Comparison of ENCODE assay signal across 18 cellular contexts in the genomic region with DNA sequence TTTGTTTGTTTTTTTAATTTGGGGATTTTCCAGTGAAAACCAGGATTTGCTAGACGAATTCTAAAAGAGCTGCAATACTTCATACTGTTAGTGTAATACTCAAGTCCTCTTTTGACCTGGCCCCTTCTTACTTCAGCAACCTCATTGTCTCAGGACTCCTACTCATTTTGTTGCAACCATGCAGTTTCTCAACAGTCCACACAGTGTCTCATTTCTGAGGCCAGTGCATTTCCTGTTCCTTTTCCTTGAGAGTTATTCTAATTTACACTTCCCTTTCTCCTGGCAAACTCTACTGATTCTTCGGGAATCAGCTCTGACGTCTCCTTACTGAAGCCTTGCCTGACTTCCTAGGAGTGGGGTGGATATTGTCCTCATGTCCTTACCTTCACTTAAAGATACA. TPM values are rescaled to one million over a fixed set of nuclear protein-coding genes. Genes with fewer than 3 reads are reported as not detected.
DNase-seq lines count a peak whose midpoint lies in the region; ATAC-seq and TF ChIP-seq lines count a peak whose summit lies in the region.
"Had no signal": no experiment of that assay in that cellular context is flagged by ENCODE, and none has a peak within 500 bp of the region (broad histone marks: within the 10 kb centered on the region; RNA-seq: fewer than 3 reads in every experiment).

No MANE protein-coding gene starts in this region.

- no peaks in the 10 kb centered on the region for H3K27me3 Mint-ChIP-seq in activated CD8-positive, alpha-beta memory T cell treated with anti-CD3 and anti-CD28 coated beads, Interleukin-2, amount 10 ng/mL, durations not matched to agents 7 days and 5 days
- H3K27me3 Mint-ChIP-seq: stimulated activated naive CD8-positive, alpha-beta T cell treated with anti-CD3 and anti-CD28 coated beads, Interleukin-15, Interleukin-2, amounts not matched to agents 100 ng/mL and 50 ng/mL, for 24 hours had no signal

- H3K9me3 Mint-ChIP-seq in stimulated activated effector memory CD8-positive, alpha-beta T cell treated with anti-CD3 and anti-CD28 coated beads, Interleukin-12 subunit alpha, Interleukin-12 subunit beta, amount 100 ng/mL, for 72 hours = no peaks in the 10 kb centered on the region
- no peaks in the 10 kb centered on the region for H3K9me3 Mint-ChIP-seq in activated CD8-positive, alpha-beta memory T cell treated with anti-CD3 and anti-CD28 coated beads, Interleukin-2, amount 10 ng/mL, durations not matched to agents 7 days and 5 days (ENCODE audit: low read depth)
- H3K9me3 Mint-ChIP-seq: stimulated activated naive CD8-positive, alpha-beta T cell treated with anti-CD3 and anti-CD28 coated beads, Interleukin-15, Interleukin-2, amounts not matched to agents 100 ng/mL and 50 ng/mL, for 24 hours; T-helper 2 cell treated with Interferon-gamma antibody and Interleukin-4, amounts not matched to agents 5 μg/mL and 100 μg/mL, for 36 hours had no signal

- no peak for TF ChIP-seq EP300 in stomach (IDR thresholded peaks at IDR 0.05)

- intact Hi-C loops in right cardiac atrium (cut with DNase I) (no loop called here), cardiac septum (cut with DNase I) (no loop called here), stomach (cut with DNase I; ENCODE audit: low total_unique reads) (no loop called here)

- DNase-seq in right cardiac atrium (no peak), cardiac septum (ENCODE audit: low spot score) (no peak), RWPE2 (ENCODE audit: low spot score) (no peak), fibroblast of the aortic adventitia (ENCODE audit: low read depth) (peak; percentile 25), stomach (no peak), NCI-H748 (lab: John Stamatoyannopoulos, UW; ENCODE audit: unreplicated experiment) (no peak)
- no peak for DNase-seq in stimulated activated effector memory CD8-positive, alpha-beta T cell treated with anti-CD3 and anti-CD28 coated beads, Interleukin-12 subunit alpha, Interleukin-12 subunit beta, amount 100 ng/mL, for 72 hours (ENCODE audit: low spot score in 2 of 2)
- no peak for DNase-seq in activated CD8-positive, alpha-beta memory T cell treated with anti-CD3 and anti-CD28 coated beads, Interleukin-2, amount 10 ng/mL, durations not matched to agents 7 days and 5 days
- DNase-seq: activated CD4-positive, alpha-beta T cell treated with anti-CD3 and anti-CD28 coated beads, Interleukin-2, amount 50 U/mL, for 1 hour; activated gamma-delta T cell; DMS79 treated with DMSO at 0.1 percent for 48 hours; GOT3; psoas muscle; stimulated activated CD4-positive, alpha-beta T cell treated with anti-CD3 and anti-CD28 coated beads, Interleukin-4, amount 100 ng/mL, for 4 hours had no signal

- H3K4me3 Mint-ChIP-seq in stimulated activated effector memory CD8-positive, alpha-beta T cell treated with anti-CD3 and anti-CD28 coated beads, Interleukin-12 subunit alpha, Interleukin-12 subunit beta, amount 100 ng/mL, for 72 hours = no peak overlapping the region
- H3K4me3 Mint-ChIP-seq in activated CD8-positive, alpha-beta memory T cell treated with anti-CD3 and anti-CD28 coated beads, Interleukin-2, amount 10 ng/mL, durations not matched to agents 7 days and 5 days = no peak overlapping the region
- H3K4me3 Mint-ChIP-seq: stimulated activated naive CD8-positive, alpha-beta T cell treated with anti-CD3 and anti-CD28 coated beads, Interleukin-15, Interleukin-2, amounts not matched to agents 100 ng/mL and 50 ng/mL, for 24 hours; T-helper 2 cell treated with Interferon-gamma antibody and Interleukin-4, amounts not matched to agents 5 μg/mL and 100 μg/mL, for 36 hours had no signal

- H3K36me3 Mint-ChIP-seq in stimulated activated effector memory CD8-positive, alpha-beta T cell treated with anti-CD3 and anti-CD28 coated beads, Interleukin-12 subunit alpha, Interleukin-12 subunit beta, amount 100 ng/mL, for 72 hours = peaks cover 88% of the 10 kb centered on the region
- H3K36me3 Mint-ChIP-seq in activated CD8-positive, alpha-beta memory T cell treated with anti-CD3 and anti-CD28 coated beads, Interleukin-2, amount 10 ng/mL, durations not matched to agents 7 days and 5 days = peaks cover 27% of the 10 kb centered on the region

- H3K4me1 ChIP-seq in right cardiac atrium (ENCODE audit: control insufficient read depth, insufficient read depth, low read length) (no peaks in the 10 kb centered on the region), RWPE2 (ENCODE audit: insufficient read depth, poor library complexity, severe bottlenecking) (no peaks in the 10 kb centered on the region), stomach (no peaks in the 10 kb centered on the region)
- H3K4me1 ChIP-seq: psoas muscle had no signal

- TF ChIP-seq POLR2A in stomach (IDR thresholded peaks at IDR 0.05) = no peak

- H3K27me3 ChIP-seq in right cardiac atrium (ENCODE audit: control insufficient read depth, insufficient read depth) (no peaks in the 10 kb centered on the region), RWPE2 (ENCODE audit: insufficient read depth, poor library complexity, severe bottlenecking) (no peaks in the 10 kb centered on the region), stomach (no peaks in the 10 kb centered on the region)

- H3K27ac ChIP-seq in right cardiac atrium (ENCODE audit: low read length) = no peak overlapping the region
- H3K27ac ChIP-seq in RWPE2 (ENCODE audit: poor library complexity, severe bottlenecking) = no peak overlapping the region
- no peak overlapping the region for H3K27ac ChIP-seq in stomach
- H3K27ac ChIP-seq: PC-9, psoas muscle had no signal

- no peak for TF ChIP-seq CTCF in RWPE2 (IDR thresholded peaks at IDR 0.05; ENCODE audit: poor library complexity, severe bottlenecking)
- TF ChIP-seq CTCF in fibroblast of the aortic adventitia (IDR thresholded peaks at IDR 0.05; ENCODE audit: insufficient read depth, low read length) = no peak
- TF ChIP-seq CTCF in stomach (IDR thresholded peaks at IDR 0.05) = no peak

- no peaks in the 10 kb centered on the region for H3K9me3 ChIP-seq in right cardiac atrium (ENCODE audit: control insufficient read depth, low read length)
- no peaks in the 10 kb centered on the region for H3K9me3 ChIP-seq in RWPE2 (ENCODE audit: severe bottlenecking)
- H3K9me3 ChIP-seq in stomach = no peaks in the 10 kb centered on the region
- H3K9me3 ChIP-seq: psoas muscle had no signal

- H3K36me3 ChIP-seq in RWPE2 (ENCODE audit: low read depth) (peaks cover 11% of the 10 kb centered on the region), stomach (peaks cover 20 to 84% (median 78%) of the 10 kb centered on the region in 4 donors)

- no peak overlapping the region for H3K4me3 ChIP-seq in right cardiac atrium (ENCODE audit: low read length)
- H3K4me3 ChIP-seq in RWPE2 (ENCODE audit: severe bottlenecking) = no peak overlapping the region
- no peak overlapping the region for H3K4me3 ChIP-seq in fibroblast of the aortic adventitia (ENCODE audit: low read depth, low read length)
- no peak overlapping the region for H3K4me3 ChIP-seq in stomach
- H3K4me3 ChIP-seq: GM12878, PC-9, psoas muscle had no signal

- peak overlapping the region; percentile 27 for H3K27ac Mint-ChIP-seq in stimulated activated effector memory CD8-positive, alpha-beta T cell treated with anti-CD3 and anti-CD28 coated beads, Interleukin-12 subunit alpha, Interleukin-12 subunit beta, amount 100 ng/mL, for 72 hours
- no peak overlapping the region for H3K27ac Mint-ChIP-seq in activated CD8-positive, alpha-beta memory T cell treated with anti-CD3 and anti-CD28 coated beads, Interleukin-2, amount 10 ng/mL, durations not matched to agents 7 days and 5 days
- H3K27ac Mint-ChIP-seq: stimulated activated naive CD8-positive, alpha-beta T cell treated with anti-CD3 and anti-CD28 coated beads, Interleukin-15, Interleukin-2, amounts not matched to agents 100 ng/mL and 50 ng/mL, for 24 hours; T-helper 2 cell treated with Interferon-gamma antibody and Interleukin-4, amounts not matched to agents 5 μg/mL and 100 μg/mL, for 36 hours had no signal

- 45% methylated on average over 3 of the region's 3 CpGs for WGBS in right cardiac atrium
- 67 to 86% (median 82%) methylated on average over 3 of the region's 3 CpGs for WGBS in stomach, 5 donors

- CTCF ChIA-PET in activated CD8-positive, alpha-beta memory T cell treated with anti-CD3 and anti-CD28 coated beads, Interleukin-2, amount 10 ng/mL, durations not matched to agents 7 days and 5 days (lab: Charles Lee) = interaction anchor here (1.7 kb wide), 1 partner anchor 29 kb away, joined by 4 read pairs; no protein-coding TSS in a partner anchor

- H3K4me1 Mint-ChIP-seq in stimulated activated effector memory CD8-positive, alpha-beta T cell treated with anti-CD3 and anti-CD28 coated beads, Interleukin-12 subunit alpha, Interleukin-12 subunit beta, amount 100 ng/mL, for 72 hours = peaks cover 9% of the 10 kb centered on the region
- H3K4me1 Mint-ChIP-seq in activated CD8-positive, alpha-beta memory T cell treated with anti-CD3 and anti-CD28 coated beads, Interleukin-2, amount 10 ng/mL, durations not matched to agents 7 days and 5 days = peaks cover 7% of the 10 kb centered on the region

- peak; percentile 29 to 47 for ATAC-seq in right cardiac atrium
- ATAC-seq in RWPE2 (ENCODE audit: low read depth) = peak; percentile 49; the same call in 1 of the 3 replicates
- no peak for ATAC-seq in stimulated activated effector memory CD8-positive, alpha-beta T cell treated with anti-CD3 and anti-CD28 coated beads, Interleukin-12 subunit alpha, Interleukin-12 subunit beta, amount 100 ng/mL, for 72 hours
- ATAC-seq in activated CD8-positive, alpha-beta memory T cell treated with anti-CD3 and anti-CD28 coated beads, Interleukin-2, amount 10 ng/mL, durations not matched to agents 7 days and 5 days = no peak
- ATAC-seq: GM12878, psoas muscle had no signal

RNA-seq across cellular contexts. Expression of gene NSUN3, which starts 35.6 kb away (rescaled TPM):
- 1 to 10 TPM; 6.4 to 9.0 (median 7.4) TPM for total RNA-seq in right cardiac atrium
- polyA plus RNA-seq in right cardiac atrium = 4.1 TPM
- 6.8 TPM for total RNA-seq in cardiac septum
- 16.4 and 17.8 TPM in 2 replicates for total RNA-seq in fibroblast of the aortic adventitia (ENCODE audit: low replicate concordance)
- 10 to 100 TPM; 15.0 to 15.3 TPM for total RNA-seq in activated CD8-positive, alpha-beta memory T cell treated with anti-CD3 and anti-CD28 coated beads, Interleukin-2, amount 10 ng/mL, durations not matched to agents 7 days and 5 days
- 10 to 100 TPM; 15.1 to 88.8 (median 22.2) TPM for total RNA-seq in stomach
- polyA plus RNA-seq in stomach = 1 to 10 TPM; 2.4 to 6.3 (median 6.3) TPM

RNA-seq across cellular contexts. Expression of gene DHFR2, which starts 35.8 kb away (rescaled TPM):
- total RNA-seq in right cardiac atrium = 1 to 10 TPM; 3.5 to 5.7 (median 4.2) TPM
- polyA plus RNA-seq in right cardiac atrium = 2.7 TPM
- total RNA-seq in cardiac septum = 3.4 TPM
- 3.7 and 6.9 TPM in 2 replicates for total RNA-seq in fibroblast of the aortic adventitia (ENCODE audit: low replicate concordance)
- 10 to 100 TPM in 1 of 2 experiments, 1 to 10 TPM in 1; 7.0 to 11.8 TPM for total RNA-seq in activated CD8-positive, alpha-beta memory T cell treated with anti-CD3 and anti-CD28 coated beads, Interleukin-2, amount 10 ng/mL, durations not matched to agents 7 days and 5 days
- total RNA-seq in stomach = 1 to 10 TPM; 1.4 to 6.2 (median 4.7) TPM
- polyA plus RNA-seq in stomach = 1 to 10 TPM; 1.1 to 2.5 (median 1.8) TPM

Comparison
In these comparisons a context has a peak if more than half of its experiments do, and no peak if none do; other contexts are left out.
1. ATAC-seq: peak in right cardiac atrium (2 of 2) and RWPE2 (single experiment); none in stimulated activated effector memory CD8-positive, alpha-beta T cell treated with anti-CD3 and anti-CD28 coated beads, Interleukin-12 subunit alpha, Interleukin-12 subunit beta, amount 100 ng/mL, for 72 hours (single experiment) and activated CD8-positive, alpha-beta memory T cell treated with anti-CD3 and anti-CD28 coated beads, Interleukin-2, amount 10 ng/mL, durations not matched to agents 7 days and 5 days (single experiment).